ENCODE assay signal across 19 cellular contexts in genomic region chr2:21276163-21276562, GRCh38.
"Had no signal": no experiment of that assay in that cellular context is flagged by ENCODE, and none has a peak within 500 bp of the region (broad histone marks: within the 10 kb centered on the region; RNA-seq: fewer than 3 reads in every experiment).

No MANE protein-coding gene starts in this region.

- H3K4me3 ChIP-seq: adrenal gland, body of pancreas, right lobe of liver, skin epidermis, thoracic aorta, uterus had no signal

- ATAC-seq: body of pancreas; left ventricle myocardium superior; right lobe of liver; stimulated activated effector memory CD8-positive, alpha-beta T cell treated with anti-CD3 and anti-CD28 coated beads, Interleukin-12 subunit alpha, Interleukin-12 subunit beta, amount 100 ng/mL, for 72 hours had no signal

- H3K27ac ChIP-seq: adrenal gland, body of pancreas, right lobe of liver, skin epidermis, thoracic aorta, uterus had no signal

- H3K4me1 ChIP-seq: right lobe of liver, uterus had no signal

- H3K36me3 ChIP-seq: adrenal gland, right lobe of liver, thoracic aorta, uterus had no signal

- H3K9me3 ChIP-seq: adrenal gland, body of pancreas, right lobe of liver, thoracic aorta, uterus had no signal

- DNase-seq: activated CD4-positive, alpha-beta memory T cell treated with anti-CD3 and anti-CD28 coated beads for 36 hours; activated CD4-positive, alpha-beta T cell treated with anti-CD3 and anti-CD28 coated beads, Interleukin-2, amount 10 ng/mL, durations not matched to agents 24 days and 14 days; activated CD4-positive, CD25-positive, alpha-beta regulatory T cell treated with anti-CD3 and anti-CD28 coated beads, Interleukin-2, amount 50 U/mL, for 72 hours; activated CD8-positive, alpha-beta memory T cell treated with anti-CD3 and anti-CD28 coated beads, Interleukin-2, amount 50 U/mL, for 4 hours; activated effector memory CD4-positive, alpha-beta T cell treated with anti-CD3 and anti-CD28 coated beads, Interleukin-2, amount 50 U/mL, for 16 hours; activated naive CD4-positive, alpha-beta T cell treated with anti-CD3 and anti-CD28 coated beads for 36 hours; activated naive CD8-positive, alpha-beta T cell treated with anti-CD3 and anti-CD28 coated beads for 36 hours; activated T-cell treated with anti-CD3 and anti-CD28 coated beads, Interleukin-2, amount 50 U/mL, for 1 hour; adrenal gland; aorta; body of pancreas; effector memory CD4-positive, alpha-beta T cell; left ventricle myocardium superior; right lobe of liver; stimulated activated CD4-positive, alpha-beta T cell treated with anti-CD3 and anti-CD28 coated beads, Interleukin-4, amount 100 ng/mL, for 24 hours; uterus had no signal

- H3K27me3 ChIP-seq: adrenal gland, body of pancreas, right lobe of liver, uterus had no signal
